14 cellular contexts compared by ENCODE assay signal in genomic region chr12:129305851-129306250, GRCh38.
DNase-seq lines count a peak whose midpoint lies in the region; ATAC-seq lines count a peak whose summit lies in the region.
"Had no signal": no experiment of that assay in that cellular context is flagged by ENCODE, and none has a peak within 500 bp of the region (broad histone marks: within the 10 kb centered on the region; RNA-seq: fewer than 3 reads in every experiment).

No MANE protein-coding gene starts in this region.

- no peak for ATAC-seq in HG03159 (IDR thresholded peaks at IDR 0.05; ENCODE audit: unreplicated experiment)
- ATAC-seq: CD8-positive, alpha-beta T cell; GM23338 had no signal

- DNase-seq in NCI-H510A treated with DMSO at 0.1 percent for 48 hours (lab: John Stamatoyannopoulos, UW) (peak; percentile 18), NCI-H510A (lab: John Stamatoyannopoulos, UW) (no peak), NCI-H2107 treated with DMSO at 0.1 percent for 48 hours (lab: John Stamatoyannopoulos, UW; ENCODE audit: unreplicated experiment) (peak; percentile 57), superior temporal gyrus (ENCODE audit: extremely low spot score) (peak; percentile 52)
- no peak for DNase-seq in stimulated activated CD4-positive, alpha-beta T cell treated with anti-CD3 and anti-CD28 coated beads, Interleukin-2, amount 100 ng/mL, for 48 hours
- DNase-seq: Caco-2; CD4-positive, CD25-positive, alpha-beta regulatory T cell; CD8-positive, alpha-beta T cell; DMS153; GF-D8; H9; HFFc6 had no signal

Comparison
In these comparisons a context has a peak if more than half of its experiments do, and no peak if none do; other contexts are left out.
1. DNase-seq: peak in NCI-H510A treated with DMSO at 0.1 percent for 48 hours (single experiment), NCI-H2107 treated with DMSO at 0.1 percent for 48 hours (single experiment) and superior temporal gyrus (single experiment); none in NCI-H510A (single experiment) and stimulated activated CD4-positive, alpha-beta T cell treated with anti-CD3 and anti-CD28 coated beads, Interleukin-2, amount 100 ng/mL, for 48 hours (0 of 2).